Comparison of ENCODE assay signal across 10 cellular contexts in genomic region chr19:35264281-35265125, GRCh38. TPM values are rescaled to one million over a fixed set of nuclear protein-coding genes. Genes with fewer than 3 reads are reported as not detected.
DNase-seq lines count a peak whose midpoint lies in the region; ATAC-seq, FAIRE-seq and TF ChIP-seq lines count a peak whose summit lies in the region.
"Had no signal": no experiment of that assay in that cellular context is flagged by ENCODE, and none has a peak within 500 bp of the region (broad histone marks: within the 10 kb centered on the region; RNA-seq: fewer than 3 reads in every experiment).

No MANE protein-coding gene starts in this region.

- WGBS in lower leg skin, 2 donors, result 53 to 64% methylated on average over 7 of the region's 7 CpGs

- no peak for TF ChIP-seq CTCF in lower leg skin (IDR thresholded peaks at IDR 0.05)

- ATAC-seq in GM19395 (IDR thresholded peaks at IDR 0.05; ENCODE audit: unreplicated experiment), result no peak
- no peak for ATAC-seq in GM21526 (IDR thresholded peaks at IDR 0.05; ENCODE audit: low FRiP score, unreplicated experiment)
- ATAC-seq in GM18861 (IDR thresholded peaks at IDR 0.05; ENCODE audit: unreplicated experiment), result no peak

- intact Hi-C loops in lower leg skin (cut with DNase I; ENCODE audit: low total_unique reads), result loop anchor here (10.0 kb wide), 1 partner anchor 120 kb away; the partner anchor contains the start of gene FXYD7

- TF ChIP-seq POLR2A in GM12892 (IDR thresholded peaks at IDR 0.05; ENCODE audit: low read depth, low read length), result peak; percentile 49; the same call in 1 of the 2 replicates
- no peak for TF ChIP-seq POLR2A in lower leg skin (IDR thresholded peaks at IDR 0.05)

- H3K4me3 ChIP-seq in lower leg skin (ENCODE audit: low read depth, poor library complexity, severe bottlenecking), result no peak overlapping the region

- DNase-seq in AG20443 (ENCODE audit: low spot score) (peak; percentile 5), GM12892 (ENCODE audit: insufficient read length) (no peak), lower leg skin (ENCODE audit: low spot score in 2 of 2) (peak; percentile 11 to 70), T-helper 1 cell (no peak)
- peak; percentile 5 for DNase-seq in activated naive CD4-positive, alpha-beta T cell treated with anti-CD3 and anti-CD28 coated beads, Interleukin-2, amount 50 U/mL, for 16 hours
- DNase-seq: SHP77 treated with DMSO at 0.1 percent for 48 hours had no signal

- FAIRE-seq in GM12892 (lab: Jason Lieb, UNC), result no peak
- FAIRE-seq: keratinocyte had no signal

RNA-seq across cellular contexts. Expression of gene USF2, which starts 4.3 kb away (rescaled TPM):
- polyA plus RNA-seq in GM12892 (2012; ENCODE audit: missing spikeins), result 122 TPM
- 100 to 1,000 TPM in 3 of 4 donors, 10 to 100 TPM in 1; 95.9 to 126 (median 120) TPM for total RNA-seq in lower leg skin

RNA-seq across cellular contexts. Expression of gene LSR, which starts 15.7 kb away (rescaled TPM):
- 12.7 TPM for polyA plus RNA-seq in GM12892 (2012; ENCODE audit: missing spikeins)
- 100 to 1,000 TPM in 1 of 4 donors, 10 to 100 TPM in 3; 79.0 to 115 (median 84.5) TPM for total RNA-seq in lower leg skin

RNA-seq across cellular contexts. Expression of gene HAMP, which starts 17.8 kb away (rescaled TPM):
- polyA plus RNA-seq in GM12892 (2012; ENCODE audit: missing spikeins), result not detected
- not detected for total RNA-seq in lower leg skin
- polyA plus RNA-seq: keratinocyte had no signal

RNA-seq across cellular contexts. Expression of gene MAG, which starts 27.5 kb away (rescaled TPM):
- polyA plus RNA-seq in GM12892 (2012; ENCODE audit: missing spikeins), result not detected
- total RNA-seq in lower leg skin, result under 1 TPM in 1 of 4 donors, not detected in 3; 0.10 TPM
- polyA plus RNA-seq: keratinocyte had no signal

RNA-seq across cellular contexts. Expression of gene FAM187B, which starts 36.0 kb away (rescaled TPM):
- not detected for polyA plus RNA-seq in GM12892 (2012; ENCODE audit: missing spikeins)
- total RNA-seq in lower leg skin, result not detected
- polyA plus RNA-seq: keratinocyte had no signal

Comparison
In these comparisons a context has a peak if more than half of its experiments do, and no peak if none do; other contexts are left out.
1. DNase-seq: peak in AG20443 (single experiment), activated naive CD4-positive, alpha-beta T cell treated with anti-CD3 and anti-CD28 coated beads, Interleukin-2, amount 50 U/mL, for 16 hours (single experiment) and lower leg skin (2 of 2); none in GM12892 (single experiment) and T-helper 1 cell (0 of 5).